20 cellular contexts compared by ENCODE assay signal in genomic region chr5:1391691-1392090, GRCh38. TPM values are rescaled to one million over a fixed set of nuclear protein-coding genes. Genes with fewer than 3 reads are reported as not detected.
DNase-seq lines count a peak whose midpoint lies in the region; ATAC-seq, FAIRE-seq and TF ChIP-seq lines count a peak whose summit lies in the region.
"Had no signal": no experiment of that assay in that cellular context is flagged by ENCODE, and none has a peak within 500 bp of the region (broad histone marks: within the 10 kb centered on the region; RNA-seq: fewer than 3 reads in every experiment).

No MANE protein-coding gene starts in this region.

- H3K9me2 ChIP-seq in PC-9 (ENCODE audit: insufficient read depth) = no peaks in the 10 kb centered on the region

- ATAC-seq in HG02642 (IDR thresholded peaks at IDR 0.05; ENCODE audit: poor library complexity, unreplicated experiment) = no peak
- ATAC-seq: CD8-positive, alpha-beta T cell; HCT116 had no signal

- no peak overlapping the region for H4K8ac ChIP-seq in neuronal stem cell (ENCODE audit: low read depth, low read length)

- H3K4me1 ChIP-seq in PC-9 (replicated peaks; ENCODE audit: insufficient read depth) = no peaks in the 10 kb centered on the region
- peaks cover 1 to 2% of the 10 kb centered on the region in 2 donors for H3K4me1 ChIP-seq in kidney (ENCODE audit: control insufficient read depth in 1 of 2, insufficient read depth in 1 of 2, low read depth in 1 of 2, low read length in 2 of 2)
- H3K4me1 ChIP-seq in neuronal stem cell (ENCODE audit: control insufficient read depth in 2 of 2, insufficient read depth in 1 of 2, low read depth in 1 of 2, low read length in 2 of 2) = no peaks in the 10 kb centered on the region
- H3K4me1 ChIP-seq: Caco-2 had no signal

- no peaks in the 10 kb centered on the region for H3K36me3 ChIP-seq in PC-9 (ENCODE audit: low read depth)
- H3K36me3 ChIP-seq in kidney (ENCODE audit: control insufficient read depth in 1 of 2, insufficient read depth in 2 of 2, low read length in 2 of 2) = no peaks in the 10 kb centered on the region
- peaks cover 0 to 2% of the 10 kb centered on the region in 2 donors for H3K36me3 ChIP-seq in neuronal stem cell (replicated peaks in 1 of 2; ENCODE audit: control insufficient read depth in 2 of 2, insufficient read depth in 2 of 2, low read length in 2 of 2)

- H3K9me3 ChIP-seq in PC-9 (ENCODE audit: insufficient read depth, low read depth) (no peaks in the 10 kb centered on the region), kidney (ENCODE audit: control insufficient read depth in 1 of 2, low read length in 2 of 2) (no peaks in the 10 kb centered on the region), neuronal stem cell (replicated peaks in 1 of 2; ENCODE audit: control insufficient read depth in 2 of 2, insufficient read depth in 1 of 2, low read depth in 1 of 2, low read length in 2 of 2) (no peaks in the 10 kb centered on the region)
- H3K9me3 ChIP-seq: Caco-2 had no signal

- no peak overlapping the region for H3K14ac ChIP-seq in neuronal stem cell (ENCODE audit: low read length)

- H2AK5ac ChIP-seq in neuronal stem cell (ENCODE audit: low read depth, low read length) = peak overlapping the region; percentile 35

- H2BK12ac ChIP-seq in neuronal stem cell (ENCODE audit: low read length) = no peak overlapping the region

- no TSS peak for BruUV-seq in PC-9 (replicated peaks; lab: Mats Ljungman, UMichigan)

- H3K4ac ChIP-seq in neuronal stem cell (ENCODE audit: low read length) = no peak overlapping the region

- no peak overlapping the region for H3K9ac ChIP-seq in kidney (ENCODE audit: low read length in 2 of 2)
- no peak overlapping the region for H3K9ac ChIP-seq in neuronal stem cell (ENCODE audit: low read depth, low read length, poor library complexity)
- H3K9ac ChIP-seq: GM23248 had no signal

- no peaks in the 10 kb centered on the region for H3K79me2 ChIP-seq in PC-9 (ENCODE audit: low read depth)

- H3F3A ChIP-seq in PC-9 (ENCODE audit: insufficient read depth, low read depth) = no peaks in the 10 kb centered on the region

- no peak overlapping the region for H3K4me2 ChIP-seq in PC-9
- H3K4me2 ChIP-seq in neuronal stem cell (ENCODE audit: insufficient read depth, low read length, poor library complexity, severe bottlenecking) = no peak overlapping the region

- H3K4me3 ChIP-seq in PC-9 (no peak overlapping the region), kidney (ENCODE audit: low read length in 2 of 2) (no peak overlapping the region), neuronal stem cell (ENCODE audit: low read length in 2 of 2) (no peak overlapping the region)
- H3K4me3 ChIP-seq: GM23248 had no signal

- intact Hi-C loops in PC-9 (cut with micrococcal nuclease; ENCODE audit: unreplicated experiment) = no loop called here
- intact Hi-C loops in kidney (cut with DNase I) = no loop called here

- POLR2A ChIA-PET in PC-9 (lab: Charles Lee; ENCODE audit: unreplicated experiment) = no interaction called here

- TF ChIP-seq CTCF in PC-9 (conservative IDR thresholded peaks at IDR 0.05) (no peak), kidney (IDR thresholded peaks at IDR 0.05; ENCODE audit: borderline replicate concordance, extremely low read depth, insufficient read depth) (no peak)

- DNase-seq in NCI-H146 (lab: John Stamatoyannopoulos, UW) (peak; percentile 32), NCI-H146 treated with DMSO at 0.1 percent for 48 hours (lab: John Stamatoyannopoulos, UW; ENCODE audit: unreplicated experiment) (no peak), PC-9 (peak; percentile 48), kidney (peak; percentile 46), neuronal stem cell (ENCODE audit: low spot score) (no peak), NCI-H1417 (lab: John Stamatoyannopoulos, UW) (no peak), SKM-1 treated with dmso at 0.1 percent for 144 hours (lab: John Stamatoyannopoulos, UW; ENCODE audit: unreplicated experiment) (no peak)
- DNase-seq: Caco-2; CD8-positive, alpha-beta T cell; DND-41; GF-D8; GM23248 had no signal

- H3K18ac ChIP-seq in neuronal stem cell (ENCODE audit: low read length) = no peak overlapping the region

- no peak overlapping the region for H2BK120ac ChIP-seq in neuronal stem cell (ENCODE audit: low read depth, low read length)

- H2BK5ac ChIP-seq in neuronal stem cell (ENCODE audit: low read length) = no peak overlapping the region

- CTCF ChIA-PET in PC-9 (lab: Charles Lee) = no interaction called here

- no peak overlapping the region for H2AFZ ChIP-seq in PC-9
- no peak overlapping the region for H2AFZ ChIP-seq in neuronal stem cell (ENCODE audit: low read length)
- H2AFZ ChIP-seq: GM23248 had no signal

- no peaks in the 10 kb centered on the region for H3K79me1 ChIP-seq in neuronal stem cell (ENCODE audit: low read depth, low read length)

- FAIRE-seq in kidney (lab: Jason Lieb, UNC) = no peak
- FAIRE-seq: GM19239, H54 had no signal

- H4K20me1 ChIP-seq in PC-9 (ENCODE audit: insufficient read depth) = no peaks in the 10 kb centered on the region; the same call in none of the 2 replicates

- no peak overlapping the region for H2BK15ac ChIP-seq in neuronal stem cell (ENCODE audit: low read length)

- no peak overlapping the region for H3K23ac ChIP-seq in neuronal stem cell (ENCODE audit: low read depth, low read length, poor library complexity)

- no peak overlapping the region for H4K91ac ChIP-seq in neuronal stem cell (ENCODE audit: low read depth, low read length, poor library complexity)

- no CpG with 5 or more reads among the region's 11 CpGs for WGBS in neuronal stem cell (ENCODE audit: extremely low coverage in 2 of 2, insufficient read length in 2 of 2, insufficient replicate concordance in 1 of 2), 2 donors

- H3K27ac ChIP-seq in PC-9 (no peak overlapping the region), kidney (ENCODE audit: low read depth in 2 of 2, low read length in 2 of 2) (no peak overlapping the region), neuronal stem cell (replicated peaks; ENCODE audit: low read length) (no peak overlapping the region)
- H3K27ac ChIP-seq: 22Rv1, GM23248 had no signal

- H3K27me3 ChIP-seq in PC-9 (ENCODE audit: insufficient read depth, low read depth) (peaks cover 99% of the 10 kb centered on the region), neuronal stem cell (ENCODE audit: control insufficient read depth in 3 of 3, insufficient read depth in 3 of 3, low read depth in 1 of 3, low read length in 3 of 3) (peaks cover 10 to 76% (median 21%) of the 10 kb centered on the region in 3 experiments)

RNA-seq across cellular contexts. Expression of gene CLPTM1L, which starts 46.8 kb away (rescaled TPM):
- total RNA-seq in PC-9 (2021) (260 and 266 TPM in 2 replicates), kidney (96.6 TPM)
- 135 TPM for polyA plus RNA-seq in kidney (ENCODE audit: insufficient read depth, low read depth, low replicate concordance)
- 49.2 TPM for polyA plus RNA-seq in neuronal stem cell (2013, experiment 1 of 2)
- polyA plus RNA-seq in neuronal stem cell (2013, experiment 2 of 2) = 50.1 TPM

RNA-seq across cellular contexts. Expression of gene SLC6A3, which starts 53.5 kb away (rescaled TPM):
- total RNA-seq in PC-9 (2021) = not detected in 2 replicates
- 0.54 TPM for total RNA-seq in kidney
- 0.09 TPM for polyA plus RNA-seq in kidney (ENCODE audit: insufficient read depth, low read depth, low replicate concordance)
- 0.26 TPM for polyA plus RNA-seq in neuronal stem cell (2013, experiment 1 of 2)
- 0.15 TPM for polyA plus RNA-seq in neuronal stem cell (2013, experiment 2 of 2)
- total RNA-seq: A673; Caco-2; CD8-positive, alpha-beta T cell; GM23248 had no signal
- polyA plus RNA-seq: BJ, CD14-positive monocyte, GM23248 had no signal

Comparison
In these comparisons a context has a peak if more than half of its experiments do, and no peak if none do; other contexts are left out.
1. DNase-seq: peak in NCI-H146 (single experiment), PC-9 (2 of 2) and kidney (single experiment); none in NCI-H146 treated with DMSO at 0.1 percent for 48 hours (single experiment), neuronal stem cell (single experiment), NCI-H1417 (0 of 3) and SKM-1 treated with dmso at 0.1 percent for 144 hours (single experiment).